In genomic region chr13:64276232-64276631, GRCh38 we compare ENCODE assay signal across 33 cellular contexts.
"Had no signal": no experiment of that assay in that cellular context is flagged by ENCODE, and none has a peak within 500 bp of the region (broad histone marks: within the 10 kb centered on the region; RNA-seq: fewer than 3 reads in every experiment).

No MANE protein-coding gene starts in this region.

- ATAC-seq: activated CD8-positive, alpha-beta memory T cell treated with anti-CD3 and anti-CD28 coated beads, Interleukin-2, amount 10 ng/mL, durations not matched to agents 7 days and 5 days; activated T-cell treated with anti-CD3 and anti-CD28 coated beads, Interleukin-2, amount 50 U/mL, for 72 hours; activated T-helper 17 cell treated with anti-CD3 and anti-CD28 coated beads, Interleukin-2, amount 50 U/mL, for 72 hours; PC-3; Right ventricle myocardium inferior had no signal

- H3K4me1 ChIP-seq: Peyer's patch had no signal

- H3K27ac ChIP-seq: cardiac muscle cell, Peyer's patch, RWPE1, WERI-Rb-1 had no signal

- DNase-seq: activated CD4-positive, alpha-beta memory T cell treated with anti-CD3 and anti-CD28 coated beads, Interleukin-2, amount 10 ng/mL, durations not matched to agents 7 days and 5 days; activated CD4-positive, alpha-beta T cell treated with anti-CD3 and anti-CD28 coated beads for 1 hour; activated CD4-positive, alpha-beta T cell treated with anti-CD3 and anti-CD28 coated beads for 48 hours; activated CD4-positive, CD25-positive, alpha-beta regulatory T cell; activated CD8-positive, alpha-beta memory T cell treated with anti-CD3 and anti-CD28 coated beads for 24 hours; activated CD8-positive, alpha-beta memory T cell treated with anti-CD3 and anti-CD28 coated beads, Interleukin-2, amount 10 ng/mL, durations not matched to agents 7 days and 5 days; activated CD8-positive, alpha-beta memory T cell treated with anti-CD3 and anti-CD28 coated beads, Interleukin-2, amount 50 U/mL, for 48 hours; activated effector memory CD4-positive, alpha-beta T cell treated with anti-CD3 and anti-CD28 coated beads, Interleukin-2, amount 50 U/mL, for 16 hours; activated naive CD4-positive, alpha-beta T cell; activated naive CD4-positive, alpha-beta T cell treated with anti-CD3 and anti-CD28 coated beads, Interleukin-2, amount 50 U/mL, for 16 hours; activated naive CD8-positive, alpha-beta T cell treated with anti-CD3 and anti-CD28 coated beads for 36 hours; activated T-cell treated with anti-CD3 and anti-CD28 coated beads, Interleukin-2, amount 50 U/mL, for 72 hours; amniotic stem cell; aorta; Karpas-422; MM.1S; MV-4-11; NCI-H1092; NCI-H1436 treated with DMSO at 0.1 percent for 48 hours; NCI-H1694 treated with DMSO at 0.1 percent for 48 hours; NCI-H2029; NCI-H345; NCI-H524 treated with DMSO at 0.1 percent for 48 hours; NK-92 treated with Interleukin-12 subunit alpha and Interleukin-12 subunit beta, amount 100 ng/mL, for 24 hours; PC-3; Peyer's patch; SIG-M5; T1000; WERI-Rb-1 had no signal

- H3K36me3 ChIP-seq: cardiac muscle cell, Peyer's patch, WERI-Rb-1 had no signal

- H3K4me3 ChIP-seq: cardiac muscle cell, Peyer's patch had no signal

- H3K27me3 ChIP-seq: cardiac muscle cell, Peyer's patch had no signal
